ENCODE assay signal across 9 cellular contexts in the genomic region with DNA sequence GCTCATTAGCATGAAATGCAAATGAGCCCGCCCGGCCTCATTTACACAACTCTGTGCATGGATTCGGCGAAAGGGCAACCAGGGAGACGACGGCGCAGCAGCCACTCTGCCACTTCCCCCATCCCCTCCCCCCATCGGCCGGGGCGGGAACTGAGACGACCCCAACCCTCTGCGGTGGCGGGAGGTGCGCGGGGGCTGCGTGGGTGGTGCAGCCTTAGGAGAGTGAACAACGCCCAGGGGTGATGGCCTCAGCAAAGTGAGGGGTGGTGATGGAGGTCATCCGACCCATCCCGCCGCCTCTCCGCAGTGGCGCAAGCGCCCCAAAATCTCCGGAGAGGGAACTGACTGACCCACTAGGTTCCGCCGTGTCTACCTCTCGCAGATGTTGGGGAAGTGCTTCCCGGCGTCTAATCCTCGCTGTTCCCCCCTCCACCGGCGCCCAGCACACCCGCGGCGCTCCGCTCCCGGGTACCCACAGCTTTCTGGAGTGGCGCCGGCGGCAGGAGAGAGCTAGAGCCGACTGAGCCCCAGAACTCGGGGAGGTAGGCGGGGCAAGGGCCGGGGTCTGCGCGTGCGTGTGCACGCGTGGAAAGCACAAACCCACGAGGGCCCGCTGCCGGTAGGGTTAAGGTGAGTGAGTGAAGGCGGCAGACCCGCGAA. TPM values are rescaled to one million over a fixed set of nuclear protein-coding genes. Genes with fewer than 3 reads are reported as not detected.
DNase-seq lines count a peak whose midpoint lies in the region; TF ChIP-seq lines count a peak whose summit lies in the region.
"Had no signal": no experiment of that assay in that cellular context is flagged by ENCODE, and none has a peak within 500 bp of the region (broad histone marks: within the 10 kb centered on the region; RNA-seq: fewer than 3 reads in every experiment).

No MANE protein-coding gene starts in this region.

- peaks cover 10% of the 10 kb centered on the region for H3K36me3 ChIP-seq in suprapubic skin

- no peak for TF ChIP-seq CTCF in suprapubic skin (IDR thresholded peaks at IDR 0.05)

- peaks cover 11% of the 10 kb centered on the region for H3K4me1 Mint-ChIP-seq in activated T-helper 2 cell treated with anti-CD3 and anti-CD28 coated beads, Interferon-gamma antibody, Interleukin-2, Interleukin-4, amounts not matched to agents 10 μg/mL and 5 μg/mL and 100 μg/mL, durations not matched to agents 14 hours and 24 hours and 36 hours (ENCODE audit: low read depth)
- peaks cover 16 to 19% of the 10 kb centered on the region in 2 donors for H3K4me1 Mint-ChIP-seq in immature natural killer cell

- H3K9me3 Mint-ChIP-seq in activated T-helper 2 cell treated with anti-CD3 and anti-CD28 coated beads, Interferon-gamma antibody, Interleukin-2, Interleukin-4, amounts not matched to agents 10 μg/mL and 5 μg/mL and 100 μg/mL, durations not matched to agents 14 hours and 24 hours and 36 hours = no peaks in the 10 kb centered on the region
- H3K9me3 Mint-ChIP-seq in immature natural killer cell = no peaks in the 10 kb centered on the region

- in situ Hi-C loops in G401 (cut with HindIII; ENCODE audit: low sequenced_read_pairs) = no loop called here

- H3K9me3 ChIP-seq in suprapubic skin = no peaks in the 10 kb centered on the region

- peaks cover 48% of the 10 kb centered on the region for H3K27me3 ChIP-seq in suprapubic skin

- H3K4me3 Mint-ChIP-seq in activated T-helper 2 cell treated with anti-CD3 and anti-CD28 coated beads, Interferon-gamma antibody, Interleukin-2, Interleukin-4, amounts not matched to agents 10 μg/mL and 5 μg/mL and 100 μg/mL, durations not matched to agents 14 hours and 24 hours and 36 hours (ENCODE audit: low read depth) = peak overlapping the region; percentile 33
- peak overlapping the region; percentile 76 to 84 (median 79) for H3K4me3 Mint-ChIP-seq in immature natural killer cell

- H3K36me3 Mint-ChIP-seq in activated T-helper 2 cell treated with anti-CD3 and anti-CD28 coated beads, Interferon-gamma antibody, Interleukin-2, Interleukin-4, amounts not matched to agents 10 μg/mL and 5 μg/mL and 100 μg/mL, durations not matched to agents 14 hours and 24 hours and 36 hours (ENCODE audit: low read depth) = no peaks in the 10 kb centered on the region
- peaks cover 0 to 5% (median 5%) of the 10 kb centered on the region in 3 donors for H3K36me3 Mint-ChIP-seq in immature natural killer cell

- peaks cover 39% of the 10 kb centered on the region for H3K27me3 Mint-ChIP-seq in activated T-helper 2 cell treated with anti-CD3 and anti-CD28 coated beads, Interferon-gamma antibody, Interleukin-2, Interleukin-4, amounts not matched to agents 10 μg/mL and 5 μg/mL and 100 μg/mL, durations not matched to agents 14 hours and 24 hours and 36 hours (ENCODE audit: low read depth)
- H3K27me3 Mint-ChIP-seq in immature natural killer cell (ENCODE audit: low read depth in 3 of 3) = peaks cover 13 to 19% (median 19%) of the 10 kb centered on the region in 3 donors

- WGBS in suprapubic skin = 9% methylated on average over 26 of the region's 55 CpGs

- intact Hi-C loops in activated T-helper 2 cell treated with anti-CD3 and anti-CD28 coated beads, Interferon-gamma antibody, Interleukin-2, Interleukin-4, amounts not matched to agents 10 μg/mL and 5 μg/mL and 100 μg/mL, durations not matched to agents 14 hours and 24 hours and 36 hours (cut with micrococcal nuclease) = no loop called here

- H3K27ac ChIP-seq in suprapubic skin = no peak overlapping the region

- H3K4me1 ChIP-seq in suprapubic skin = peaks cover 58% of the 10 kb centered on the region

- no peak overlapping the region for H3K27ac Mint-ChIP-seq in activated T-helper 2 cell treated with anti-CD3 and anti-CD28 coated beads, Interferon-gamma antibody, Interleukin-2, Interleukin-4, amounts not matched to agents 10 μg/mL and 5 μg/mL and 100 μg/mL, durations not matched to agents 14 hours and 24 hours and 36 hours
- no peak overlapping the region for H3K27ac Mint-ChIP-seq in immature natural killer cell

- no peak for TF ChIP-seq POLR2A in suprapubic skin (IDR thresholded peaks at IDR 0.05)

- no peak for TF ChIP-seq EP300 in suprapubic skin (IDR thresholded peaks at IDR 0.05)

- H3K4me3 ChIP-seq in suprapubic skin = peak overlapping the region; percentile 71

- DNase-seq in activated effector memory CD4-positive, alpha-beta T cell treated with anti-CD3 and anti-CD28 coated beads, Interleukin-2, amount 50 U/mL, for 16 hours = peak; percentile 68
- DNase-seq in activated effector memory CD4-positive, alpha-beta T cell treated with Interleukin-2 at 50 U/mL for 16 hours = no peak
- no peak for DNase-seq in activated T-helper 2 cell treated with anti-CD3 and anti-CD28 coated beads, Interferon-gamma antibody, Interleukin-2, Interleukin-4, amounts not matched to agents 10 μg/mL and 5 μg/mL and 100 μg/mL, durations not matched to agents 14 hours and 24 hours and 36 hours (ENCODE audit: low spot score)
- DNase-seq in immature natural killer cell = no peak
- DNase-seq in suprapubic skin (ENCODE audit: low spot score in 2 of 2) = no peak
- DNase-seq in G401 (ENCODE audit: low spot score) = no peak
- DNase-seq in GF-D8 (lab: John Stamatoyannopoulos, UW) = no peak
- DNase-seq in NCI-H187 (lab: John Stamatoyannopoulos, UW) = no peak

RNA-seq across cellular contexts. Expression of a gene that starts 1.4 kb away (rescaled TPM):
- total RNA-seq in activated T-helper 2 cell treated with anti-CD3 and anti-CD28 coated beads, Interferon-gamma antibody, Interleukin-2, Interleukin-4, amounts not matched to agents 10 μg/mL and 5 μg/mL and 100 μg/mL, durations not matched to agents 14 hours and 24 hours and 36 hours = not detected in 2 replicates
- not detected for polyA plus RNA-seq in immature natural killer cell
- 1 to 10 TPM; 1.1 to 9.9 (median 2.7) TPM for total RNA-seq in suprapubic skin
- total RNA-seq in G401 (2014; rRNA removed; shearing (Covaris generic)) = 5.1 and 13.0 TPM in 2 replicates
- total RNA-seq: lung microvascular endothelial cell had no signal

RNA-seq across cellular contexts. Expression of a gene that starts 12.1 kb away (rescaled TPM):
- 30.5 and 31.0 TPM in 2 replicates for total RNA-seq in activated T-helper 2 cell treated with anti-CD3 and anti-CD28 coated beads, Interferon-gamma antibody, Interleukin-2, Interleukin-4, amounts not matched to agents 10 μg/mL and 5 μg/mL and 100 μg/mL, durations not matched to agents 14 hours and 24 hours and 36 hours
- polyA plus RNA-seq in immature natural killer cell = 10 to 100 TPM in 1 of 3 donors, 1 to 10 TPM in 2; 9.8 to 23.0 (median 9.9) TPM
- 10 to 100 TPM; 36.5 to 75.4 (median 50.9) TPM for total RNA-seq in suprapubic skin
- total RNA-seq in G401 (2014; rRNA removed; shearing (Covaris generic)) = 39.4 and 59.1 TPM in 2 replicates

RNA-seq across cellular contexts. Expression of a gene that starts 26.6 kb away (rescaled TPM):
- total RNA-seq in activated T-helper 2 cell treated with anti-CD3 and anti-CD28 coated beads, Interferon-gamma antibody, Interleukin-2, Interleukin-4, amounts not matched to agents 10 μg/mL and 5 μg/mL and 100 μg/mL, durations not matched to agents 14 hours and 24 hours and 36 hours = not detected in 2 replicates
- polyA plus RNA-seq in immature natural killer cell = not detected
- 100 to 1,000 TPM in 1 of 4 donors, 10 to 100 TPM in 3; 30.3 to 110 (median 78.5) TPM for total RNA-seq in suprapubic skin
- total RNA-seq in G401 (2014; rRNA removed; shearing (Covaris generic)) = 2.3 and 2.8 TPM in 2 replicates
- total RNA-seq: lung microvascular endothelial cell had no signal

RNA-seq across cellular contexts. Expression of a gene that starts 50.8 kb away (rescaled TPM):
- total RNA-seq in activated T-helper 2 cell treated with anti-CD3 and anti-CD28 coated beads, Interferon-gamma antibody, Interleukin-2, Interleukin-4, amounts not matched to agents 10 μg/mL and 5 μg/mL and 100 μg/mL, durations not matched to agents 14 hours and 24 hours and 36 hours = 3.1 and 4.4 TPM in 2 replicates
- under 1 TPM in 1 of 3 donors, not detected in 2; 1.00 TPM for polyA plus RNA-seq in immature natural killer cell
- 1 to 10 TPM in 2 of 4 donors, under 1 TPM in 2; 0.42 to 4.6 (median 1.3) TPM for total RNA-seq in suprapubic skin
- 0.58 and 1.7 TPM in 2 replicates for total RNA-seq in G401 (2014; rRNA removed; shearing (Covaris generic))
